In genomic region chr4:109682875-109683274, GRCh38 we compare ENCODE assay signal across 16 cellular contexts.
"Had no signal": no experiment of that assay in that cellular context is flagged by ENCODE, and none has a peak within 500 bp of the region (broad histone marks: within the 10 kb centered on the region; RNA-seq: fewer than 3 reads in every experiment).

No MANE protein-coding gene starts in this region.

- ATAC-seq: left lobe of liver, sciatic nerve had no signal

- DNase-seq: activated CD4-positive, CD25-positive, alpha-beta regulatory T cell treated with anti-CD3 and anti-CD28 coated beads, Interleukin-2, amount 50 U/mL, for 72 hours; activated gamma-delta T cell; adrenal gland; esophagus squamous epithelium; foreskin fibroblast; head of caudate nucleus; islet precursor cell; mammary epithelial cell; nephron progenitor cell; spleen; stimulated activated CD4-positive, alpha-beta T cell treated with anti-CD3 and anti-CD28 coated beads, Interleukin-1b, Interleukin-23, amount 100 ng/mL, for 48 hours; stimulated activated naive CD4-positive, alpha-beta T cell treated with Interleukin-2 at 50 U/mL for 16 hours; upper lobe of left lung had no signal

- H3K4me1 Mint-ChIP-seq: nephron progenitor cell had no signal

- H3K27ac ChIP-seq: adrenal gland, esophagus squamous epithelium, spleen, suprapubic skin, upper lobe of left lung had no signal

- H3K36me3 ChIP-seq: adrenal gland had no signal

- H3K27me3 ChIP-seq: adrenal gland, esophagus squamous epithelium, spleen, suprapubic skin, upper lobe of left lung had no signal

- H3K4me3 ChIP-seq: adrenal gland, esophagus squamous epithelium, spleen, suprapubic skin, upper lobe of left lung had no signal

- H3K9me3 ChIP-seq: adrenal gland had no signal

- H3K4me3 Mint-ChIP-seq: nephron progenitor cell had no signal

- H3K27ac Mint-ChIP-seq: nephron progenitor cell had no signal

- H3K4me1 ChIP-seq: adrenal gland, esophagus squamous epithelium, spleen, suprapubic skin, upper lobe of left lung had no signal
